In the genomic region with DNA sequence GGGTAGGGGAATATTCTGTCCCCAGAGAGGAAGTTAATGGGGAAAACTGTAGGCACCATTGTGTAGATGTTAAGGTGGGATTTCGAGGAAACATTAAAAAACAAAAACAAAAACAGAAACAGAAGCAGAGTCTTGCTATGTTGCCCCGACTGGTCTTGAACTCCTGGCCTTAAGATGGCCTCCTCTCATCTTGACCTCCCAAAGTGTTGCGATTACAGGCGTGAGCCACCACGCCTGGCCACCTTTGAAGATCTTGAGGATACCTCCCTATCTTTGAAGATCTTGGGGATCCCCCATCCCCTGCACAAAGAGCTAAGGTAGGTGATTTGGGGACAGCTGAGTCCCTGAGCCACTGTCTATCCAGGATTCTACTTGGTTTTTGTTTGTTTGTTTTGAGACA, we compare ENCODE assay signal across 15 cellular contexts. TPM values are rescaled to one million over a fixed set of nuclear protein-coding genes. Genes with fewer than 3 reads are reported as not detected.
DNase-seq lines count a peak whose midpoint lies in the region; ATAC-seq, FAIRE-seq and TF ChIP-seq lines count a peak whose summit lies in the region.
"Had no signal": no experiment of that assay in that cellular context is flagged by ENCODE, and none has a peak within 500 bp of the region (broad histone marks: within the 10 kb centered on the region; RNA-seq: fewer than 3 reads in every experiment).

No MANE protein-coding gene starts in this region.

- no peak for TF ChIP-seq RAD21 in K562 (CRISPR knock-in tag; conservative IDR thresholded peaks at IDR 0.05 in 1 of 2, IDR thresholded peaks at IDR 0.05 in 1 of 2)

- no peaks in the 10 kb centered on the region for H3F3A ChIP-seq in OCI-LY1 (ENCODE audit: insufficient read depth, low read length)

- peak overlapping the region; percentile 22; the same call in 1 of the 2 replicates for H2AFZ ChIP-seq in OCI-LY1 (ENCODE audit: low read length)
- no peak overlapping the region for H2AFZ ChIP-seq in K562 (ENCODE audit: low read depth, low read length)
- H2AFZ ChIP-seq: parathyroid adenoma had no signal

- no TSS peak for BruUV-seq in K562 (replicated peaks; lab: Mats Ljungman, UMichigan)

- intact Hi-C loops in K562 (cut with micrococcal nuclease) = no loop called here

- no peaks in the 10 kb centered on the region for H4K20me1 ChIP-seq in OCI-LY1 (ENCODE audit: insufficient read depth, low read length)
- H4K20me1 ChIP-seq in K562 (replicated peaks; ENCODE audit: control insufficient read depth, insufficient read depth, low read length) = no peaks in the 10 kb centered on the region

- H3K4me1 ChIP-seq in OCI-LY1 (ENCODE audit: insufficient read depth, low read length, severe bottlenecking) (peaks cover 22% of the 10 kb centered on the region), K562 (replicated peaks in 1 of 2; ENCODE audit: control insufficient read depth in 2 of 2, insufficient read depth in 2 of 2, low read length in 2 of 2) (peaks cover 8 to 21% of the 10 kb centered on the region in 2 experiments; a peak in 4 of 5 replicates), thymus (ENCODE audit: control insufficient read depth, insufficient read depth, low read length) (peaks cover 13% of the 10 kb centered on the region), endodermal cell (ENCODE audit: control insufficient read depth, insufficient read depth, low read length) (no peaks in the 10 kb centered on the region)
- H3K4me1 ChIP-seq: parathyroid adenoma had no signal

- H3K4me3 ChIP-seq in OCI-LY1 (ENCODE audit: low read depth, low read length, poor library complexity, severe bottlenecking) (peak overlapping the region; percentile 63), K562 (no peak overlapping the region), thymus (ENCODE audit: low read length) (peak overlapping the region; percentile 62), endodermal cell (ENCODE audit: low read length) (no peak overlapping the region)

- H3K79me2 ChIP-seq in OCI-LY1 (ENCODE audit: insufficient read depth, low read length) (no peaks in the 10 kb centered on the region), K562 (ENCODE audit: control insufficient read depth, insufficient read depth, low read length) (peaks cover 9% of the 10 kb centered on the region; the same call in 1 of the 3 replicates)
- H3K79me2 ChIP-seq: parathyroid adenoma had no signal

- peak overlapping the region; percentile 98 for H3K4me3 Mint-ChIP-seq in activated naive CD4-positive, alpha-beta T cell treated with anti-CD3 and anti-CD28 coated beads, Interleukin-2, amount 10 ng/mL, durations not matched to agents 7 days and 5 days
- no peak overlapping the region for H3K4me3 Mint-ChIP-seq in endodermal cell

- no peak for TF ChIP-seq EP300 in K562 (IDR thresholded peaks at IDR 0.05; ENCODE audit: low read length)

- no peak for TF ChIP-seq CTCF in OCI-LY1 (IDR thresholded peaks at IDR 0.05; ENCODE audit: low read length)
- TF ChIP-seq CTCF in K562 (IDR thresholded peaks at IDR 0.05 in 2 of 3, conservative IDR thresholded peaks at IDR 0.05 in 1 of 3; ENCODE audit: insufficient read depth in 2 of 3, low read depth in 1 of 3, low read length in 3 of 3) = no peak
- TF ChIP-seq CTCF in endodermal cell (conservative IDR thresholded peaks at IDR 0.05) = no peak

- H3K27me3 Mint-ChIP-seq in activated naive CD4-positive, alpha-beta T cell treated with anti-CD3 and anti-CD28 coated beads, Interleukin-2, amount 10 ng/mL, durations not matched to agents 7 days and 5 days = no peaks in the 10 kb centered on the region
- no peaks in the 10 kb centered on the region for H3K27me3 Mint-ChIP-seq in endodermal cell (ENCODE audit: insufficient read depth)

- POLR2A ChIA-PET in K562 (lab: Yijun Ruan, JAX) = no interaction called here

- ATAC-seq in K562 = no peak
- ATAC-seq in HG03469 (IDR thresholded peaks at IDR 0.05; ENCODE audit: unreplicated experiment) = no peak

- in situ Hi-C loops in K562 (cut with MboI) = no loop called here

- H3K9me2 ChIP-seq in OCI-LY1 (ENCODE audit: low read depth, low read length) = no peaks in the 10 kb centered on the region

- no peaks in the 10 kb centered on the region for H3K9me3 Mint-ChIP-seq in activated naive CD4-positive, alpha-beta T cell treated with anti-CD3 and anti-CD28 coated beads, Interleukin-2, amount 10 ng/mL, durations not matched to agents 7 days and 5 days
- no peaks in the 10 kb centered on the region for H3K9me3 Mint-ChIP-seq in endodermal cell

- FAIRE-seq in K562 (lab: Jason Lieb, UNC) = no peak
- FAIRE-seq in GM19239 (lab: Jason Lieb, UNC) = no peak
- FAIRE-seq: kidney had no signal

- H3K9ac ChIP-seq in OCI-LY1 (ENCODE audit: low read length) = peak overlapping the region; percentile 68; the same call in 1 of the 2 replicates
- H3K9ac ChIP-seq in K562 (ENCODE audit: insufficient read depth in 1 of 2, low read depth in 2 of 2, low read length in 2 of 2) = no peak overlapping the region
- H3K9ac ChIP-seq in endodermal cell (ENCODE audit: extremely low read depth, low read length, poor library complexity, severe bottlenecking) = no peak overlapping the region
- H3K9ac ChIP-seq: parathyroid adenoma had no signal

- H3K27ac ChIP-seq in OCI-LY1 (ENCODE audit: low read depth, low read length, poor library complexity, severe bottlenecking) (no peak overlapping the region), K562 (ENCODE audit: extremely low read depth, low read depth, low read length) (no peak overlapping the region), thymus (ENCODE audit: low read depth) (peak overlapping the region; percentile 80), endodermal cell (ENCODE audit: low read depth, low read length) (no peak overlapping the region)
- H3K27ac ChIP-seq: epithelial cell of prostate, parathyroid adenoma, thoracic aorta had no signal

- H3K9me1 ChIP-seq in K562 (ENCODE audit: control insufficient read depth, insufficient read depth, low read length) = no peaks in the 10 kb centered on the region

- H3K9me3 ChIP-seq in OCI-LY1 (ENCODE audit: low read length) (no peaks in the 10 kb centered on the region), K562 (replicated peaks; ENCODE audit: control insufficient read depth, insufficient read depth, low read depth, low read length) (no peaks in the 10 kb centered on the region), thymus (ENCODE audit: control insufficient read depth) (no peaks in the 10 kb centered on the region), endodermal cell (ENCODE audit: control insufficient read depth, low read length) (no peaks in the 10 kb centered on the region)
- H3K9me3 ChIP-seq: thoracic aorta had no signal

- H3K4me1 Mint-ChIP-seq in activated naive CD4-positive, alpha-beta T cell treated with anti-CD3 and anti-CD28 coated beads, Interleukin-2, amount 10 ng/mL, durations not matched to agents 7 days and 5 days = peaks cover 39% of the 10 kb centered on the region
- peaks cover 4% of the 10 kb centered on the region for H3K4me1 Mint-ChIP-seq in endodermal cell

- H3K27me3 ChIP-seq in OCI-LY1 (ENCODE audit: insufficient read depth, low read length) (no peaks in the 10 kb centered on the region; the same call in 1 of the 2 replicates), K562 (ENCODE audit: control insufficient read depth in 2 of 2, insufficient read depth in 2 of 2, low read length in 2 of 2) (no peaks in the 10 kb centered on the region), thymus (ENCODE audit: control insufficient read depth, insufficient read depth) (no peaks in the 10 kb centered on the region), endodermal cell (ENCODE audit: control insufficient read depth, insufficient read depth, low read length, poor library complexity, severe bottlenecking) (no peaks in the 10 kb centered on the region)

- peak overlapping the region; percentile 91 for H3K27ac Mint-ChIP-seq in activated naive CD4-positive, alpha-beta T cell treated with anti-CD3 and anti-CD28 coated beads, Interleukin-2, amount 10 ng/mL, durations not matched to agents 7 days and 5 days
- H3K27ac Mint-ChIP-seq in endodermal cell = no peak overlapping the region

- no peak for DNase-seq in activated naive CD4-positive, alpha-beta T cell treated with anti-CD3 and anti-CD28 coated beads, Interleukin-2, amount 10 ng/mL, durations not matched to agents 7 days and 5 days
- DNase-seq in activated naive CD4-positive, alpha-beta T cell (lab: John Stamatoyannopoulos, UW) = no peak
- DNase-seq in K562 (ENCODE audit: extremely low read depth in 1 of 4, low spot score in 3 of 4) (no peak), endodermal cell (no peak), GM19239 (ENCODE audit: insufficient read length, low spot score) (no peak)
- DNase-seq: DMS 273 treated with DMSO at 0.1 percent for 48 hours, kidney, NCI-H1105, OCI-M1 had no signal

- CTCF ChIA-PET in activated naive CD4-positive, alpha-beta T cell treated with anti-CD3 and anti-CD28 coated beads, Interleukin-2, amount 10 ng/mL, durations not matched to agents 7 days and 5 days (lab: Charles Lee) = interaction anchor here (0.5 to 0.8 kb wide), 2 partner anchors 9 to 42 kb away, joined by 3 read pairs; no protein-coding TSS in a partner anchor
- CTCF ChIA-PET in K562 (lab: Yijun Ruan, JAX; ENCODE audit: low intra/inter-chr PET ratio) = no interaction called here

- H3K36me3 ChIP-seq in OCI-LY1 (ENCODE audit: insufficient read depth, low read length) (no peaks in the 10 kb centered on the region; the same call in 1 of the 2 replicates), K562 (ENCODE audit: control insufficient read depth, insufficient read depth, low read length) (no peaks in the 10 kb centered on the region), thymus (ENCODE audit: control insufficient read depth, insufficient read depth) (peaks cover 10% of the 10 kb centered on the region), endodermal cell (ENCODE audit: control insufficient read depth, insufficient read depth, low read length) (no peaks in the 10 kb centered on the region)
- H3K36me3 ChIP-seq: thoracic aorta had no signal

- WGBS in K562 (ENCODE audit: insufficient coverage, low coverage, missing lambda C conversion rate) = 46% methylated on average over 3 of the region's 5 CpGs
- WGBS in thymus = 92% methylated on average over 5 of the region's 5 CpGs
- WGBS in endodermal cell (ENCODE audit: insufficient coverage in 1 of 2, insufficient read length in 1 of 2), 2 experiments = 89 to 98% methylated on average over 4 to 5 of the region's 5 CpGs

- H3K36me3 Mint-ChIP-seq in activated naive CD4-positive, alpha-beta T cell treated with anti-CD3 and anti-CD28 coated beads, Interleukin-2, amount 10 ng/mL, durations not matched to agents 7 days and 5 days = peaks cover 19% of the 10 kb centered on the region
- no peaks in the 10 kb centered on the region for H3K36me3 Mint-ChIP-seq in endodermal cell (ENCODE audit: low read depth)

- peak overlapping the region; percentile 77 for H3K4me2 ChIP-seq in OCI-LY1 (ENCODE audit: low read length)
- H3K4me2 ChIP-seq in K562 (ENCODE audit: insufficient read depth, low read length) = no peak overlapping the region

- TF ChIP-seq POLR2A in K562 (conservative IDR thresholded peaks at IDR 0.05) = no peak

RNA-seq across cellular contexts. Expression of gene ICAM3, which starts 0.6 kb away (rescaled TPM):
- 3.1 and 13.6 TPM in 2 replicates for total RNA-seq in K562 (2011; cell fraction: chromatin; rRNA removed; ENCODE audit: low replicate concordance)
- total RNA-seq in K562 (2011; cell fraction: nucleolus; rRNA removed) = 13.3 and 15.5 TPM in 2 replicates
- total RNA-seq in K562 (2011; cell fraction: nucleoplasm; rRNA removed) = 8.9 and 10.7 TPM in 2 replicates
- total RNA-seq in K562 (2014; rRNA removed) (28.6 and 33.1 TPM in 2 replicates), K562 (2014; rRNA removed; fragmentation: Illumina TruSeq; extraction: Trizol) (12.0 and 21.3 TPM in 2 replicates), K562 (2015; rRNA removed; fragmentation: Illumina TruSeq; extraction: Trizol) (27.8 TPM in 2 replicates), K562 (2021) (39.5 and 42.2 TPM in 2 replicates), endodermal cell (10 to 100 TPM in 1 of 2 donors, 1 to 10 TPM in 1; 2.7 to 13.7 TPM)
- polyA plus RNA-seq in K562 (2011; rRNA removed) (24.2 and 25.2 TPM in 2 replicates), K562 (2014; fragmentation: Illumina TruSeq; extraction: Trizol) (21.4 and 22.2 TPM in 2 replicates), K562 (2014; fragmentation: Nextera tagmentation; extraction: Ambion mirVana) (10 to 100 TPM in 1 of 2 experiments, 1 to 10 TPM in 1; 6.5 to 10.8 TPM), K562 (2014; rRNA removed) (29.7 and 31.1 TPM in 2 replicates), thymus (66.2 TPM)
- polyA plus RNA-seq in K562 (2011; cell fraction: cytosol; rRNA removed) = 24.7 and 48.2 TPM in 2 replicates
- 13.6 and 14.4 TPM in 2 replicates for polyA plus RNA-seq in K562 (2011; cell fraction: nucleus; rRNA removed)
- 15.9 and 42.8 TPM in 2 replicates for polyA plus RNA-seq in K562 (2012)
- 8.3 and 11.0 TPM in 2 replicates for polyA minus RNA-seq in K562 (2011; rRNA and poly(A)+ RNA removed)
- 18.0 and 18.9 TPM in 2 replicates for polyA minus RNA-seq in K562 (2011; cell fraction: cytosol; rRNA and poly(A)+ RNA removed)
- 4.7 and 5.1 TPM in 2 replicates for polyA minus RNA-seq in K562 (2011; cell fraction: nucleus; rRNA and poly(A)+ RNA removed)
- polyA plus RNA-seq in endodermal cell (2013, experiment 1 of 2) = 4.0 TPM
- polyA plus RNA-seq in endodermal cell (2013, experiment 2 of 2) = 3.4 TPM

RNA-seq across cellular contexts. Expression of gene RAVER1, which starts 6.6 kb away (rescaled TPM):
- total RNA-seq in K562 (2011; cell fraction: chromatin; rRNA removed; ENCODE audit: low replicate concordance) = 30.5 and 66.0 TPM in 2 replicates
- total RNA-seq in K562 (2011; cell fraction: nucleolus; rRNA removed) = 39.2 and 46.7 TPM in 2 replicates
- total RNA-seq in K562 (2011; cell fraction: nucleoplasm; rRNA removed) = 28.3 and 42.4 TPM in 2 replicates
- 30.1 and 45.1 TPM in 2 replicates for total RNA-seq in K562 (2014; rRNA removed)
- 2.3 and 2.8 TPM in 2 replicates for total RNA-seq in K562 (2014; rRNA removed; fragmentation: Illumina TruSeq; extraction: Trizol)
- 7.0 and 9.3 TPM in 2 replicates for total RNA-seq in K562 (2015; rRNA removed; fragmentation: Illumina TruSeq; extraction: Trizol)
- 112 and 113 TPM in 2 replicates for total RNA-seq in K562 (2021)
- polyA plus RNA-seq in K562 (2011; rRNA removed) = 2.4 and 4.9 TPM in 2 replicates
- polyA plus RNA-seq in K562 (2011; cell fraction: cytosol; rRNA removed) = 3.4 and 9.5 TPM in 2 replicates
- 22.5 and 41.1 TPM in 2 replicates for polyA plus RNA-seq in K562 (2011; cell fraction: nucleus; rRNA removed)
- 39.6 and 39.8 TPM in 2 replicates for polyA plus RNA-seq in K562 (2012)
- polyA plus RNA-seq in K562 (2014; fragmentation: Illumina TruSeq; extraction: Trizol) = 9.3 and 36.7 TPM in 2 replicates
- under 1 TPM; 0.06 to 0.08 TPM for polyA plus RNA-seq in K562 (2014; fragmentation: Nextera tagmentation; extraction: Ambion mirVana)
- polyA plus RNA-seq in K562 (2014; rRNA removed) = 24.6 and 29.2 TPM in 2 replicates
- polyA minus RNA-seq in K562 (2011; rRNA and poly(A)+ RNA removed) = 5.8 and 8.6 TPM in 2 replicates
- polyA minus RNA-seq in K562 (2011; cell fraction: cytosol; rRNA and poly(A)+ RNA removed) = 41.5 and 55.1 TPM in 2 replicates
- polyA minus RNA-seq in K562 (2011; cell fraction: nucleus; rRNA and poly(A)+ RNA removed) = 14.7 and 15.3 TPM in 2 replicates
- 15.4 TPM for polyA plus RNA-seq in thymus
- 10 to 100 TPM; 53.1 to 64.7 TPM for total RNA-seq in endodermal cell
- 39.1 TPM for polyA plus RNA-seq in endodermal cell (2013, experiment 1 of 2)
- 34.4 TPM for polyA plus RNA-seq in endodermal cell (2013, experiment 2 of 2)

RNA-seq across cellular contexts. Expression of gene FDX2, which starts 24.2 kb away (rescaled TPM):
- 10.6 and 53.0 TPM in 2 replicates for total RNA-seq in K562 (2011; cell fraction: chromatin; rRNA removed; ENCODE audit: low replicate concordance)
- 44.7 and 46.7 TPM in 2 replicates for total RNA-seq in K562 (2011; cell fraction: nucleolus; rRNA removed)
- 24.2 and 28.0 TPM in 2 replicates for total RNA-seq in K562 (2011; cell fraction: nucleoplasm; rRNA removed)
- total RNA-seq in K562 (2014; rRNA removed) = 47.0 and 59.4 TPM in 2 replicates
- 9.7 and 15.9 TPM in 2 replicates for total RNA-seq in K562 (2014; rRNA removed; fragmentation: Illumina TruSeq; extraction: Trizol)
- total RNA-seq in K562 (2015; rRNA removed; fragmentation: Illumina TruSeq; extraction: Trizol) = 28.9 and 29.7 TPM in 2 replicates
- 34.8 and 36.8 TPM in 2 replicates for total RNA-seq in K562 (2021)
- 22.3 and 33.3 TPM in 2 replicates for polyA plus RNA-seq in K562 (2011; rRNA removed)
- 47.1 and 82.4 TPM in 2 replicates for polyA plus RNA-seq in K562 (2011; cell fraction: cytosol; rRNA removed)
- 33.5 and 61.9 TPM in 2 replicates for polyA plus RNA-seq in K562 (2011; cell fraction: nucleus; rRNA removed)
- polyA plus RNA-seq in K562 (2012) = 27.6 and 42.2 TPM in 2 replicates
- polyA plus RNA-seq in K562 (2014; fragmentation: Illumina TruSeq; extraction: Trizol) = 47.2 and 55.3 TPM in 2 replicates
- polyA plus RNA-seq in K562 (2014; fragmentation: Nextera tagmentation; extraction: Ambion mirVana) = 1 to 10 TPM; 2.5 to 5.8 TPM
- 49.2 and 49.8 TPM in 2 replicates for polyA plus RNA-seq in K562 (2014; rRNA removed)
- 4.9 and 9.2 TPM in 2 replicates for polyA minus RNA-seq in K562 (2011; rRNA and poly(A)+ RNA removed)
- polyA minus RNA-seq in K562 (2011; cell fraction: cytosol; rRNA and poly(A)+ RNA removed) = 14.3 and 14.5 TPM in 2 replicates
- polyA minus RNA-seq in K562 (2011; cell fraction: nucleus; rRNA and poly(A)+ RNA removed) = 5.3 and 9.6 TPM in 2 replicates
- 18.2 TPM for polyA plus RNA-seq in thymus
- total RNA-seq in endodermal cell = 10 to 100 TPM; 23.2 to 25.9 TPM
- polyA plus RNA-seq in endodermal cell (2013, experiment 1 of 2) = 15.9 TPM
- 14.1 TPM for polyA plus RNA-seq in endodermal cell (2013, experiment 2 of 2)

RNA-seq across cellular contexts. Expression of gene ZGLP1, which starts 30.4 kb away (rescaled TPM):
- 4.3 and 14.7 TPM in 2 replicates for total RNA-seq in K562 (2011; cell fraction: chromatin; rRNA removed; ENCODE audit: low replicate concordance)
- 8.3 and 10.8 TPM in 2 replicates for total RNA-seq in K562 (2011; cell fraction: nucleolus; rRNA removed)
- total RNA-seq in K562 (2011; cell fraction: nucleoplasm; rRNA removed) = 5.3 and 6.4 TPM in 2 replicates
- total RNA-seq in K562 (2014; rRNA removed) (2.7 and 3.0 TPM in 2 replicates), K562 (2014; rRNA removed; fragmentation: Illumina TruSeq; extraction: Trizol) (0.64 and 0.69 TPM in 2 replicates), K562 (2015; rRNA removed; fragmentation: Illumina TruSeq; extraction: Trizol) (2.7 and 2.9 TPM in 2 replicates), K562 (2021) (3.3 and 5.8 TPM in 2 replicates), endodermal cell (1 to 10 TPM; 4.5 to 7.8 TPM)
- polyA plus RNA-seq in K562 (2011; rRNA removed) (2.2 and 3.2 TPM in 2 replicates), K562 (2014; fragmentation: Illumina TruSeq; extraction: Trizol) (1.5 and 1.9 TPM in 2 replicates), K562 (2014; fragmentation: Nextera tagmentation; extraction: Ambion mirVana) (under 1 TPM; 0.24 to 0.56 TPM), K562 (2014; rRNA removed) (4.5 and 5.1 TPM in 2 replicates), thymus (29.8 TPM)
- 2.2 and 3.4 TPM in 2 replicates for polyA plus RNA-seq in K562 (2011; cell fraction: cytosol; rRNA removed)
- polyA plus RNA-seq in K562 (2011; cell fraction: nucleus; rRNA removed) = 9.0 and 17.2 TPM in 2 replicates
- 3.3 and 8.0 TPM in 2 replicates for polyA plus RNA-seq in K562 (2012)
- polyA minus RNA-seq in K562 (2011; rRNA and poly(A)+ RNA removed) = 0.18 and 0.39 TPM in 2 replicates
- 1.0 and 2.0 TPM in 2 replicates for polyA minus RNA-seq in K562 (2011; cell fraction: cytosol; rRNA and poly(A)+ RNA removed)
- 1.1 and 1.3 TPM in 2 replicates for polyA minus RNA-seq in K562 (2011; cell fraction: nucleus; rRNA and poly(A)+ RNA removed)
- 4.2 TPM for polyA plus RNA-seq in endodermal cell (2013, experiment 1 of 2)
- polyA plus RNA-seq in endodermal cell (2013, experiment 2 of 2) = 2.3 TPM

RNA-seq across cellular contexts. Expression of gene TYK2, which starts 40.4 kb away (rescaled TPM):
- total RNA-seq in K562 (2011; cell fraction: chromatin; rRNA removed; ENCODE audit: low replicate concordance) = 364 and 893 TPM in 2 replicates
- 386 and 391 TPM in 2 replicates for total RNA-seq in K562 (2011; cell fraction: nucleolus; rRNA removed)
- 314 and 336 TPM in 2 replicates for total RNA-seq in K562 (2011; cell fraction: nucleoplasm; rRNA removed)
- total RNA-seq in K562 (2014; rRNA removed) = 132 and 147 TPM in 2 replicates
- total RNA-seq in K562 (2014; rRNA removed; fragmentation: Illumina TruSeq; extraction: Trizol) = 56.6 and 57.5 TPM in 2 replicates
- total RNA-seq in K562 (2015; rRNA removed; fragmentation: Illumina TruSeq; extraction: Trizol) = 85.0 and 85.9 TPM in 2 replicates
- 123 and 144 TPM in 2 replicates for total RNA-seq in K562 (2021)
- polyA plus RNA-seq in K562 (2011; rRNA removed) = 51.9 and 75.4 TPM in 2 replicates
- polyA plus RNA-seq in K562 (2011; cell fraction: cytosol; rRNA removed) = 57.5 and 76.1 TPM in 2 replicates
- polyA plus RNA-seq in K562 (2011; cell fraction: nucleus; rRNA removed) = 548 and 794 TPM in 2 replicates
- 111 and 155 TPM in 2 replicates for polyA plus RNA-seq in K562 (2012)
- 125 and 126 TPM in 2 replicates for polyA plus RNA-seq in K562 (2014; fragmentation: Illumina TruSeq; extraction: Trizol)
- polyA plus RNA-seq in K562 (2014; fragmentation: Nextera tagmentation; extraction: Ambion mirVana) = 10 to 100 TPM; 15.0 to 19.9 TPM
- 174 and 182 TPM in 2 replicates for polyA plus RNA-seq in K562 (2014; rRNA removed)
- 14.0 and 30.4 TPM in 2 replicates for polyA minus RNA-seq in K562 (2011; rRNA and poly(A)+ RNA removed)
- 50.7 and 53.3 TPM in 2 replicates for polyA minus RNA-seq in K562 (2011; cell fraction: cytosol; rRNA and poly(A)+ RNA removed)
- polyA minus RNA-seq in K562 (2011; cell fraction: nucleus; rRNA and poly(A)+ RNA removed) = 55.5 and 67.1 TPM in 2 replicates
- 291 TPM for polyA plus RNA-seq in thymus
- total RNA-seq in endodermal cell = 10 to 100 TPM; 63.5 to 65.8 TPM
- 62.4 TPM for polyA plus RNA-seq in endodermal cell (2013, experiment 1 of 2)
- polyA plus RNA-seq in endodermal cell (2013, experiment 2 of 2) = 59.1 TPM

Comparison
In these comparisons a context has a peak if more than half of its experiments do, and no peak if none do; other contexts are left out.
1. H3K4me3 ChIP-seq: peak in OCI-LY1 (single experiment) and thymus (single experiment); none in K562 (single experiment) and endodermal cell (single experiment).